ENCODE assay signal across 21 cellular contexts in genomic region chr2:241777167-241777685, GRCh38. TPM values are rescaled to one million over a fixed set of nuclear protein-coding genes. Genes with fewer than 3 reads are reported as not detected.
DNase-seq lines count a peak whose midpoint lies in the region; ATAC-seq, FAIRE-seq and TF ChIP-seq lines count a peak whose summit lies in the region.
"Had no signal": no experiment of that assay in that cellular context is flagged by ENCODE, and none has a peak within 500 bp of the region (broad histone marks: within the 10 kb centered on the region; RNA-seq: fewer than 3 reads in every experiment).

No MANE protein-coding gene starts in this region.

- FAIRE-seq in H54 (lab: Jason Lieb, UNC): no peak

- H3K36me3 Mint-ChIP-seq in endothelial cell (ENCODE audit: low read depth, unreplicated experiment): peaks cover 3% of the 10 kb centered on the region

- no peak for TF ChIP-seq CTCF in GM10266 (IDR thresholded peaks at IDR 0.05; ENCODE audit: control insufficient read depth, insufficient read depth, low read depth, missing control alignments)
- TF ChIP-seq CTCF in endothelial cell (IDR thresholded peaks at IDR 0.05; ENCODE audit: unreplicated experiment): no peak
- no peak for TF ChIP-seq CTCF in omental fat pad (IDR thresholded peaks at IDR 0.05)

- no peak overlapping the region for H3K4me3 Mint-ChIP-seq in endothelial cell (ENCODE audit: unreplicated experiment)
- H3K4me3 Mint-ChIP-seq: activated CD8-positive, alpha-beta T cell treated with anti-CD3 and anti-CD28 coated beads, Interleukin-2, amount 10 ng/mL, durations not matched to agents 7 days and 5 days; dendritic cell treated with granulocyte-macrophage colony-stimulating factor and Interleukin-4, amounts not matched to agents 40 ng/mL and 50 ng/mL, for 4 days; nephron; T-helper 1 cell treated with Interleukin-12 subunit alpha and Interleukin-12 subunit beta and Interleukin-4 antibody, amounts not matched to agents 30 μg/mL and 1 μg/mL, for 36 hours had no signal

- H3K27me3 Mint-ChIP-seq in endothelial cell (ENCODE audit: unreplicated experiment): peaks cover 5% of the 10 kb centered on the region

- H3K9me3 Mint-ChIP-seq in endothelial cell (ENCODE audit: unreplicated experiment): peaks cover 4% of the 10 kb centered on the region
- H3K9me3 Mint-ChIP-seq: dendritic cell treated with granulocyte-macrophage colony-stimulating factor and Interleukin-4, amounts not matched to agents 40 ng/mL and 50 ng/mL, for 4 days had no signal

- H3K4me1 Mint-ChIP-seq in endothelial cell (ENCODE audit: unreplicated experiment): no peaks in the 10 kb centered on the region

- peak; percentile 11 for DNase-seq in AG08396 (ENCODE audit: low spot score)
- peak; percentile 22 for DNase-seq in GM10266 (ENCODE audit: extremely low spot score)
- DNase-seq in endothelial cell (ENCODE audit: low spot score): peak; percentile 2
- no peak for DNase-seq in omental fat pad (ENCODE audit: low spot score)
- no peak for DNase-seq in H54 (ENCODE audit: insufficient read length, low spot score)
- DNase-seq in SW 1271 (lab: John Stamatoyannopoulos, UW): no peak
- DNase-seq: brain microvascular endothelial cell, hypothalamus, NCI-H146, psoas muscle, SHP77 had no signal

- H3K27ac Mint-ChIP-seq in endothelial cell (ENCODE audit: unreplicated experiment): no peak overlapping the region
- H3K27ac Mint-ChIP-seq: activated CD8-positive, alpha-beta T cell treated with anti-CD3 and anti-CD28 coated beads, Interleukin-2, amount 10 ng/mL, durations not matched to agents 7 days and 5 days; dendritic cell treated with granulocyte-macrophage colony-stimulating factor and Interleukin-4, amounts not matched to agents 40 ng/mL and 50 ng/mL, for 4 days; nephron; T-helper 1 cell treated with Interleukin-12 subunit alpha and Interleukin-12 subunit beta and Interleukin-4 antibody, amounts not matched to agents 30 μg/mL and 1 μg/mL, for 36 hours had no signal

- ATAC-seq in omental fat pad (ENCODE audit: low FRiP score): peak; percentile 29
- no peak for ATAC-seq in GM21717 (IDR thresholded peaks at IDR 0.05; ENCODE audit: unreplicated experiment)
- ATAC-seq in GM21619 (IDR thresholded peaks at IDR 0.05; ENCODE audit: unreplicated experiment): no peak
- ATAC-seq: activated CD8-positive, alpha-beta T cell treated with anti-CD3 and anti-CD28 coated beads, Interleukin-2, amount 10 ng/mL, durations not matched to agents 7 days and 5 days; psoas muscle had no signal

- TF ChIP-seq POLR2A in H54 (IDR thresholded peaks at IDR 0.05; ENCODE audit: low read depth, low read length): no peak

RNA-seq across cellular contexts. Expression of gene GAL3ST2, which starts 0.6 kb away (rescaled TPM):
- total RNA-seq in endothelial cell (ENCODE audit: unreplicated experiment) (not detected), omental fat pad (1 to 10 TPM in 2 of 4 donors, under 1 TPM in 1, not detected in 1; 0.50 to 3.1 (median 2.8) TPM)
- total RNA-seq: kidney epithelial cell, MCF 10A had no signal

RNA-seq across cellular contexts. Expression of gene NEU4, which starts 31.8 kb away (rescaled TPM):
- total RNA-seq in endothelial cell (ENCODE audit: unreplicated experiment): 0.33 TPM
- 1 to 10 TPM in 3 of 4 donors, under 1 TPM in 1; 0.79 to 4.4 (median 2.5) TPM for total RNA-seq in omental fat pad
- total RNA-seq: fibroblast of villous mesenchyme, H7, kidney epithelial cell, MCF 10A had no signal

RNA-seq across cellular contexts. Expression of gene D2HGDH, which starts 42.8 kb away (rescaled TPM):
- total RNA-seq in endothelial cell (ENCODE audit: unreplicated experiment): 11.4 TPM
- total RNA-seq in omental fat pad: 10 to 100 TPM; 12.4 to 31.2 (median 16.9) TPM

Comparison
In these comparisons a context has a peak if more than half of its experiments do, and no peak if none do; other contexts are left out.
1. DNase-seq: peak in AG08396 (single experiment), GM10266 (single experiment) and endothelial cell (single experiment); none in omental fat pad (single experiment), H54 (single experiment) and SW 1271 (0 of 2).